Comparison of ENCODE assay signal across 16 cellular contexts in genomic region chr2:200338692-200339091, GRCh38. TPM values are rescaled to one million over a fixed set of nuclear protein-coding genes. Genes with fewer than 3 reads are reported as not detected.
A peak's percentile ranks its signal among the peaks of the same experiment; 100 is the strongest.
DNase-seq lines count a peak whose midpoint lies in the region; ATAC-seq, FAIRE-seq and TF ChIP-seq lines count a peak whose summit lies in the region.
"Had no signal": no experiment of that assay in that cellular context is flagged by ENCODE, and none has a peak within 500 bp of the region (broad histone marks: within the 10 kb centered on the region; RNA-seq: fewer than 3 reads in every experiment).

No MANE protein-coding gene starts in this region.

- no peak for FAIRE-seq in RCC 7860 (lab: Jason Lieb, UNC)

- no peak for TF ChIP-seq CTCF in glutamatergic neuron (IDR thresholded peaks at IDR 0.05; ENCODE audit: partially characterized antibody, unreplicated experiment)
- no peak for TF ChIP-seq CTCF in osteoblast (IDR thresholded peaks at IDR 0.05; ENCODE audit: extremely low read depth, low read depth, low read length)

- H3K36me3 Mint-ChIP-seq in glutamatergic neuron (ENCODE audit: unreplicated experiment), result no peaks in the 10 kb centered on the region

- peak overlapping the region; percentile 12 for H3K4me2 ChIP-seq in osteoblast (ENCODE audit: insufficient read depth, low read length)

- peaks cover 3% of the 10 kb centered on the region for H3K9me3 Mint-ChIP-seq in glutamatergic neuron (ENCODE audit: unreplicated experiment)
- H3K9me3 Mint-ChIP-seq: central memory CD8-positive, alpha-beta T cell had no signal

- no peaks in the 10 kb centered on the region for H4K20me1 ChIP-seq in osteoblast (ENCODE audit: insufficient read depth, low read length)

- H3K4me1 ChIP-seq in osteoblast (ENCODE audit: insufficient read depth, low read length), result peaks cover 37% of the 10 kb centered on the region

- peaks cover 22% of the 10 kb centered on the region for H3K4me1 Mint-ChIP-seq in glutamatergic neuron (ENCODE audit: low read depth, unreplicated experiment)
- H3K4me1 Mint-ChIP-seq: central memory CD8-positive, alpha-beta T cell had no signal

- H3K27ac ChIP-seq in osteoblast (ENCODE audit: low read depth, low read length), result peak overlapping the region; percentile 4
- H3K27ac ChIP-seq: neutrophil, WERI-Rb-1 had no signal

- DNase-seq in Ammon's horn (ENCODE audit: low spot score) (peak; percentile 40), RPMI7951 (ENCODE audit: low read depth) (peak; percentile 25), glutamatergic neuron (no peak), osteoblast (ENCODE audit: insufficient read length, low spot score, missing footprints) (no peak), RCC 7860 (ENCODE audit: low spot score) (no peak), NCI-H1694 (lab: John Stamatoyannopoulos, UW) (no peak)
- DNase-seq: activated naive CD4-positive, alpha-beta T cell treated with anti-CD3 and anti-CD28 coated beads, Interleukin-2, amount 50 U/mL, for 16 hours; hippocampal formation; NCI-H2081; NCI-H69; WERI-Rb-1 had no signal

- no peaks in the 10 kb centered on the region for H3K36me3 ChIP-seq in osteoblast (ENCODE audit: insufficient read depth, low read length)
- H3K36me3 ChIP-seq: neutrophil, WERI-Rb-1 had no signal

- peak overlapping the region; percentile 82 for H3K27ac Mint-ChIP-seq in glutamatergic neuron (ENCODE audit: unreplicated experiment)

- H3K9me3 ChIP-seq in osteoblast (ENCODE audit: low read depth, low read length), result no peaks in the 10 kb centered on the region
- H3K9me3 ChIP-seq: neutrophil had no signal

- H3K27me3 ChIP-seq in osteoblast (ENCODE audit: insufficient read depth, low read length), result no peaks in the 10 kb centered on the region
- H3K27me3 ChIP-seq: neutrophil had no signal

- no peak overlapping the region for H3K4me3 ChIP-seq in osteoblast (ENCODE audit: insufficient read depth, low read length)
- H3K4me3 ChIP-seq: lung had no signal

- H2AFZ ChIP-seq in osteoblast (ENCODE audit: low read length), result peak overlapping the region; percentile 1

- no peak overlapping the region for H3K4me3 Mint-ChIP-seq in glutamatergic neuron (ENCODE audit: unreplicated experiment)
- H3K4me3 Mint-ChIP-seq: central memory CD8-positive, alpha-beta T cell had no signal

- H3K79me2 ChIP-seq in osteoblast (ENCODE audit: insufficient read depth, low read length), result peaks cover 74% of the 10 kb centered on the region

- H3K27me3 Mint-ChIP-seq in glutamatergic neuron (ENCODE audit: unreplicated experiment), result no peaks in the 10 kb centered on the region
- H3K27me3 Mint-ChIP-seq: central memory CD8-positive, alpha-beta T cell had no signal

- ATAC-seq in HG02798 (IDR thresholded peaks at IDR 0.05; ENCODE audit: poor library complexity, unreplicated experiment) (no peak), HG02571 (IDR thresholded peaks at IDR 0.05; ENCODE audit: unreplicated experiment) (no peak)

RNA-seq across cellular contexts. Expression of gene SPATS2L, which starts 32.2 kb away (rescaled TPM):
- 117 and 148 TPM in 2 replicates for total RNA-seq in RPMI7951 (2014; rRNA removed; shearing (Covaris generic))
- 45.5 TPM for total RNA-seq in glutamatergic neuron (ENCODE audit: unreplicated experiment)
- 74.6 and 85.2 TPM in 2 replicates for total RNA-seq in osteoblast

Comparison
In these comparisons a context has a peak if more than half of its experiments do, and no peak if none do; other contexts are left out.
1. DNase-seq: peak in Ammon's horn (single experiment) and RPMI7951 (single experiment); none in glutamatergic neuron (single experiment), osteoblast (single experiment), RCC 7860 (single experiment) and NCI-H1694 (single experiment).